Comparison of ENCODE assay signal across 13 cellular contexts in the genomic region with DNA sequence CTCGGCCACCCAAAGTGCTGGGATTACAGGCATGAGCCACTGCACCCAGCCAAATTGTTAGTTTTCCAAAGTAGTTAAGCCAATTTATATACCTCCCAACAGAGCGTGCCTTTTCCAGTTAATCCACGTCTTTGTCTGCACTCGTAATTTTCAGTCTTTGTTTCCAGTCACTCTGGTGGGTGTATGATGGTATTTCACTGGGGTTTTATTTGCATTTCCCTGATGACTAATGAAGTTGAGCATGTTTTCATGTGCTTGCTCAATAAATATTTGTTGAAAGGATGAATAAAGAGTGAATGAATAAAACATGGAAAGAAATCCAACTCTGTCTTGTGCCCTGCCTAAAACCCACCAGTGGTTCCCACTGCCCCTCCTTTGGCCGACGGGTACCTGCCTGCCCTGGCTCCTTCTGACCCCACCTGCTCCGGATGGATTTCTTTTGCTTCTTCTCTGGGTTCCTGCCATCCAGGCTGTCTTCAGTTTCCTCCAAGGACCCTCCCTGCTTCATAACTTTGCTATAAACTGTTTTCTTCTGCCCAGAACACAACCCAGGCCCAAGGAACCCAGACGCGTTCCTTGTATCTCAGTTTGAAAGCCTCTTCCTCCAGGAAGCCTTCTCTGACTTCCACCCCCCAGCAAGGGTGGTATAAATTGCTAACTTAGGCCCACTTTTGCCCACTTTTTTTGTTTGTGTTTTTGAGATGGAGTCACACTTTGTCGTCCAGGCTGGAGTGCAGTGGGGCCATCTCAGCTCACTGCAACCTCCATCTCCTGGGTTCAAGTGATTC. TPM values are rescaled to one million over a fixed set of nuclear protein-coding genes. Genes with fewer than 3 reads are reported as not detected.
A peak's percentile ranks its signal among the peaks of the same experiment; 100 is the strongest.
DNase-seq lines count a peak whose midpoint lies in the region; ATAC-seq, FAIRE-seq and TF ChIP-seq lines count a peak whose summit lies in the region.
"Had no signal": no experiment of that assay in that cellular context is flagged by ENCODE, and none has a peak within 500 bp of the region (broad histone marks: within the 10 kb centered on the region; RNA-seq: fewer than 3 reads in every experiment).

No MANE protein-coding gene starts in this region.

- peaks cover 24% of the 10 kb centered on the region for H3K4me1 Mint-ChIP-seq in activated naive CD8-positive, alpha-beta T cell (ENCODE audit: low read depth)
- peaks cover 29% of the 10 kb centered on the region for H3K4me1 Mint-ChIP-seq in activated naive CD8-positive, alpha-beta T cell treated with anti-CD3 and anti-CD28 coated beads for 36 hours

- no peak for TF ChIP-seq CTCF in fibroblast of pulmonary artery (IDR thresholded peaks at IDR 0.05; ENCODE audit: low read length, missing control alignments)
- TF ChIP-seq CTCF in vagina (IDR thresholded peaks at IDR 0.05): peak in 1 of 3 experiments; percentile 8
- TF ChIP-seq CTCF in GM10248 (IDR thresholded peaks at IDR 0.05; ENCODE audit: control extremely low read depth, extremely low read depth, low read depth, missing control alignments): no peak
- TF ChIP-seq CTCF in kidney (IDR thresholded peaks at IDR 0.05; ENCODE audit: borderline replicate concordance, extremely low read depth, insufficient read depth): no peak

- POLR2A ChIA-PET in GM10248 (lab: Yijun Ruan, JAX): no interaction called here

- peaks cover 3% of the 10 kb centered on the region for H3K36me3 Mint-ChIP-seq in activated naive CD8-positive, alpha-beta T cell
- H3K36me3 Mint-ChIP-seq in activated naive CD8-positive, alpha-beta T cell treated with anti-CD3 and anti-CD28 coated beads for 36 hours: peaks cover 6% of the 10 kb centered on the region

- H3K27ac ChIP-seq in SJSA1 (peak overlapping the region; percentile 71), vagina (peak overlapping the region; percentile 56), kidney (ENCODE audit: low read depth in 2 of 2, low read length in 2 of 2) (no peak overlapping the region)
- H3K27ac ChIP-seq: KMS-11, psoas muscle had no signal

- CTCF ChIA-PET in GM10248 (lab: Yijun Ruan, JAX): interaction anchor here (1.5 kb wide), 1 partner anchor 14 kb away, joined by 3 read pairs; no protein-coding TSS in a partner anchor

- no peak overlapping the region for H3K9ac ChIP-seq in kidney (ENCODE audit: low read length in 2 of 2)
- H3K9ac ChIP-seq: KMS-11 had no signal

- no peaks in the 10 kb centered on the region for H3K27me3 ChIP-seq in SJSA1 (replicated peaks)
- H3K27me3 ChIP-seq in vagina: no peaks in the 10 kb centered on the region

- no peak for DNase-seq in activated naive CD8-positive, alpha-beta T cell treated with anti-CD3 and anti-CD28 coated beads for 36 hours
- DNase-seq in SJSA1 (ENCODE audit: low read depth in 1 of 2, low spot score in 2 of 2): peak; percentile 60 to 90
- DNase-seq in fibroblast of pulmonary artery (ENCODE audit: low read depth): peak; percentile 82
- no peak for DNase-seq in vagina (ENCODE audit: extremely low spot score in 2 of 2)
- DNase-seq in GM10248 (ENCODE audit: extremely low spot score): no peak
- DNase-seq in kidney: no peak
- DNase-seq: activated CD4-positive, alpha-beta T cell treated with anti-CD3 and anti-CD28 coated beads for 36 hours; CD8-positive, alpha-beta memory T cell; central memory CD4-positive, alpha-beta T cell; psoas muscle had no signal

- no peak for ATAC-seq in GM19324 (IDR thresholded peaks at IDR 0.05; ENCODE audit: low FRiP score, unreplicated experiment)
- ATAC-seq: activated CD4-positive, alpha-beta T cell treated with anti-CD3 and anti-CD28 coated beads for 36 hours; psoas muscle had no signal

- H3K9me3 Mint-ChIP-seq in activated naive CD8-positive, alpha-beta T cell (ENCODE audit: low read depth): no peaks in the 10 kb centered on the region
- H3K9me3 Mint-ChIP-seq in activated naive CD8-positive, alpha-beta T cell treated with anti-CD3 and anti-CD28 coated beads for 36 hours: no peaks in the 10 kb centered on the region
- H3K9me3 Mint-ChIP-seq: CD8-positive, alpha-beta memory T cell had no signal

- H3K9me3 ChIP-seq in SJSA1 (replicated peaks) (no peaks in the 10 kb centered on the region), vagina (no peaks in the 10 kb centered on the region), kidney (ENCODE audit: control insufficient read depth in 1 of 2, low read length in 2 of 2) (no peaks in the 10 kb centered on the region)
- H3K9me3 ChIP-seq: psoas muscle had no signal

- no peak for FAIRE-seq in kidney (lab: Jason Lieb, UNC)

- no peaks in the 10 kb centered on the region for H3K27me3 Mint-ChIP-seq in activated naive CD8-positive, alpha-beta T cell
- H3K27me3 Mint-ChIP-seq in activated naive CD8-positive, alpha-beta T cell treated with anti-CD3 and anti-CD28 coated beads for 36 hours: no peaks in the 10 kb centered on the region
- H3K27me3 Mint-ChIP-seq: activated CD4-positive, alpha-beta T cell treated with anti-CD3 and anti-CD28 coated beads for 36 hours had no signal

- intact Hi-C loops in vagina (cut with DNase I) (loop anchor here (5.0 kb wide), 1 partner anchor 89 kb away; the partner anchor contains the start of gene MYH11), kidney (cut with DNase I) (no loop called here)

- H3K27ac Mint-ChIP-seq in activated naive CD8-positive, alpha-beta T cell: peak overlapping the region; percentile 51
- no peak overlapping the region for H3K27ac Mint-ChIP-seq in activated naive CD8-positive, alpha-beta T cell treated with anti-CD3 and anti-CD28 coated beads for 36 hours

- no peak for TF ChIP-seq POLR2A in vagina (IDR thresholded peaks at IDR 0.05)

- no peak overlapping the region for H3K4me3 Mint-ChIP-seq in activated naive CD8-positive, alpha-beta T cell
- no peak overlapping the region for H3K4me3 Mint-ChIP-seq in activated naive CD8-positive, alpha-beta T cell treated with anti-CD3 and anti-CD28 coated beads for 36 hours
- H3K4me3 Mint-ChIP-seq: activated CD4-positive, alpha-beta T cell treated with anti-CD3 and anti-CD28 coated beads for 36 hours had no signal

- no peak overlapping the region for H3K4me3 ChIP-seq in SJSA1
- no peak overlapping the region for H3K4me3 ChIP-seq in fibroblast of pulmonary artery (replicated peaks; ENCODE audit: low read depth, low read length)
- H3K4me3 ChIP-seq in vagina: no peak overlapping the region
- H3K4me3 ChIP-seq in kidney (ENCODE audit: low read length in 2 of 2): no peak overlapping the region
- H3K4me3 ChIP-seq: psoas muscle had no signal

- H3K36me3 ChIP-seq in SJSA1: peaks cover 5% of the 10 kb centered on the region
- H3K36me3 ChIP-seq in vagina: no peaks in the 10 kb centered on the region
- H3K36me3 ChIP-seq in kidney (ENCODE audit: control insufficient read depth in 1 of 2, insufficient read depth in 2 of 2, low read length in 2 of 2): no peaks in the 10 kb centered on the region

- H3K4me1 ChIP-seq in SJSA1 (replicated peaks): peaks cover 44% of the 10 kb centered on the region
- H3K4me1 ChIP-seq in vagina: peaks cover 26% of the 10 kb centered on the region
- peaks cover 0 to 8% of the 10 kb centered on the region in 2 donors for H3K4me1 ChIP-seq in kidney (ENCODE audit: control insufficient read depth in 1 of 2, insufficient read depth in 1 of 2, low read depth in 1 of 2, low read length in 2 of 2)

RNA-seq across cellular contexts. Expression of gene ABCC1, which starts 3.0 kb away (rescaled TPM):
- total RNA-seq in activated naive CD8-positive, alpha-beta T cell treated with anti-CD3 and anti-CD28 coated beads for 36 hours: 10 to 100 TPM; 57.0 to 61.9 TPM
- 14.9 and 25.0 TPM in 2 replicates for total RNA-seq in SJSA1 (2014; rRNA removed; shearing (Covaris generic))
- 47.9 TPM for total RNA-seq in vagina
- 29.7 TPM for total RNA-seq in kidney
- 4.6 TPM for polyA plus RNA-seq in kidney (ENCODE audit: insufficient read depth, low read depth, low replicate concordance)

RNA-seq across cellular contexts. Expression of gene CEP20, which starts 58.0 kb away (rescaled TPM):
- 10 to 100 TPM; 37.5 to 44.9 TPM for total RNA-seq in activated naive CD8-positive, alpha-beta T cell treated with anti-CD3 and anti-CD28 coated beads for 36 hours
- total RNA-seq in SJSA1 (2014; rRNA removed; shearing (Covaris generic)): 142 and 150 TPM in 2 replicates
- total RNA-seq in vagina (28.2 TPM), kidney (28.9 TPM)
- polyA plus RNA-seq in kidney (ENCODE audit: insufficient read depth, low read depth, low replicate concordance): 24.8 TPM

Comparison
In these comparisons a context has a peak if more than half of its experiments do, and no peak if none do; other contexts are left out.
1. DNase-seq: peak in SJSA1 (2 of 2) and fibroblast of pulmonary artery (single experiment); none in activated naive CD8-positive, alpha-beta T cell treated with anti-CD3 and anti-CD28 coated beads for 36 hours (single experiment), vagina (0 of 2), GM10248 (single experiment) and kidney (single experiment).
2. H3K27ac ChIP-seq: peak in SJSA1 (single experiment) and vagina (single experiment); none in kidney (0 of 2).